ENCODE assay signal across 28 cellular contexts in the genomic region with DNA sequence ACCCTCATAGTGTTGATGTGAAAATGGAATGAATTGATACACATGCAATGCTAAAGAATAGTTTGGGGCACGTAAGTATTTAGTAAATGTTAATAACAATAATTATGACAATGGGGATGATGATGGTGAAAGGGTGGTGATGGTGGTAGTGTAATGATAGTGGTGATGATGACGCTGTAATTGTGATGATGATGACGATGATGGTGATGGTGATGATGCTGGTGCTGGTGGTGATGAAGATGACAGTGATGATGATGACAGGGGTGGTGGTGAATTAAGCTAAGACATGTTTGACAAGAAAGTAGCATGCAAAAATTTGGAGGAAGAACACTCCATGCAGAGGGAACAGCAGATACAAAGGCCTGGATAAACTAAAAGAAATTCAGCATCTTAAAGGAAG.
"Had no signal": no experiment of that assay in that cellular context is flagged by ENCODE, and none has a peak within 500 bp of the region (broad histone marks: within the 10 kb centered on the region; RNA-seq: fewer than 3 reads in every experiment).

No MANE protein-coding gene starts in this region.

- FAIRE-seq: small intestine, urothelium cell line had no signal

- H3K4me1 Mint-ChIP-seq: natural killer cell; nephron; neural progenitor cell; stimulated activated effector memory CD8-positive, alpha-beta T cell treated with anti-CD3 and anti-CD28 coated beads, Interleukin-12 subunit alpha, Interleukin-12 subunit beta, amount 100 ng/mL, for 72 hours; stimulated activated naive B cell treated with anti-CD40 and anti-IgM and Interleukin-4, amounts not matched to agents 10 μg/mL and 1 μg/mL and 100 μg/mL, for 72 hours had no signal

- H3K4me1 ChIP-seq: neural progenitor cell, psoas muscle, stomach, thyroid gland, tibial nerve, upper lobe of left lung, vagina had no signal

- H3K27ac Mint-ChIP-seq: natural killer cell; nephron; neural progenitor cell; progenitor cell of endocrine pancreas; stimulated activated effector memory CD8-positive, alpha-beta T cell treated with anti-CD3 and anti-CD28 coated beads, Interleukin-12 subunit alpha, Interleukin-12 subunit beta, amount 100 ng/mL, for 72 hours; stimulated activated naive B cell treated with anti-CD40 and anti-IgM and Interleukin-4, amounts not matched to agents 10 μg/mL and 1 μg/mL and 100 μg/mL, for 72 hours; stimulated activated naive CD8-positive, alpha-beta T cell treated with anti-CD3 and anti-CD28 coated beads, Interleukin-15, Interleukin-2, amounts not matched to agents 100 ng/mL and 50 ng/mL, for 24 hours had no signal

- H3K9ac ChIP-seq: neural progenitor cell, parathyroid adenoma had no signal

- H3K27me3 ChIP-seq: neural progenitor cell, ovary, stomach, thyroid gland, tibial nerve, upper lobe of left lung, vagina had no signal

- H3K36me3 ChIP-seq: neural progenitor cell, ovary, stomach, thoracic aorta, thyroid gland, tibial nerve, upper lobe of left lung, vagina had no signal

- H3K79me2 ChIP-seq: parathyroid adenoma had no signal

- H2AFZ ChIP-seq: neural progenitor cell, parathyroid adenoma had no signal

- H3K4me3 ChIP-seq: neural progenitor cell, ovary, psoas muscle, stomach, thoracic aorta, thyroid gland, tibial nerve, upper lobe of left lung, vagina had no signal

- H3K36me3 Mint-ChIP-seq: natural killer cell; neural progenitor cell; stimulated activated effector memory CD8-positive, alpha-beta T cell treated with anti-CD3 and anti-CD28 coated beads, Interleukin-12 subunit alpha, Interleukin-12 subunit beta, amount 100 ng/mL, for 72 hours; stimulated activated naive B cell treated with anti-CD40 and anti-IgM and Interleukin-4, amounts not matched to agents 10 μg/mL and 1 μg/mL and 100 μg/mL, for 72 hours had no signal

- H3K27me3 Mint-ChIP-seq: progenitor cell of endocrine pancreas; stimulated activated naive B cell treated with anti-CD40 and anti-IgM and Interleukin-4, amounts not matched to agents 10 μg/mL and 1 μg/mL and 100 μg/mL, for 72 hours; stimulated activated naive CD8-positive, alpha-beta T cell treated with anti-CD3 and anti-CD28 coated beads, Interleukin-15, Interleukin-2, amounts not matched to agents 100 ng/mL and 50 ng/mL, for 24 hours had no signal

- ATAC-seq: natural killer cell; psoas muscle; right cardiac atrium; sciatic nerve; stimulated activated effector memory CD8-positive, alpha-beta T cell treated with anti-CD3 and anti-CD28 coated beads, Interleukin-12 subunit alpha, Interleukin-12 subunit beta, amount 100 ng/mL, for 72 hours; stimulated activated naive B cell treated with anti-CD40 and anti-IgM and Interleukin-4, amounts not matched to agents 10 μg/mL and 1 μg/mL and 100 μg/mL, for 72 hours had no signal

- H3K4me2 ChIP-seq: neural progenitor cell had no signal

- H3K27ac ChIP-seq: neural progenitor cell, ovary, parathyroid adenoma, psoas muscle, stomach, thoracic aorta, thyroid gland, tibial nerve, upper lobe of left lung, vagina had no signal

- DNase-seq: natural killer cell; occipital lobe; ovary; posterior cingulate gyrus; psoas muscle; right cardiac atrium; small intestine; stimulated activated CD4-positive, alpha-beta T cell treated with anti-CD3 and anti-CD28 coated beads, Interleukin-15, amount 100 ng/mL, for 24 hours; stimulated activated CD4-positive, alpha-beta T cell treated with anti-CD3 and anti-CD28 coated beads, Interleukin-2, amount 100 ng/mL, for 24 hours; stimulated activated CD4-positive, alpha-beta T cell treated with anti-CD3 and anti-CD28 coated beads, Interleukin-2, amount 100 ng/mL, for 48 hours; stimulated activated CD4-positive, alpha-beta T cell treated with anti-CD3 and anti-CD28 coated beads, Interleukin-4, amount 100 ng/mL, for 24 hours; stimulated activated naive B cell treated with anti-CD40 and anti-IgM and Interleukin-4, amounts not matched to agents 10 μg/mL and 1 μg/mL and 100 μg/mL, for 72 hours; stimulated activated naive CD4-positive, alpha-beta T cell treated with Interleukin-2 at 50 U/mL for 16 hours; stomach; thyroid gland; trophoblast cell; upper lobe of left lung had no signal

- H3K4me3 Mint-ChIP-seq: natural killer cell; nephron; neural progenitor cell; stimulated activated effector memory CD8-positive, alpha-beta T cell treated with anti-CD3 and anti-CD28 coated beads, Interleukin-12 subunit alpha, Interleukin-12 subunit beta, amount 100 ng/mL, for 72 hours; stimulated activated naive B cell treated with anti-CD40 and anti-IgM and Interleukin-4, amounts not matched to agents 10 μg/mL and 1 μg/mL and 100 μg/mL, for 72 hours; stimulated activated naive CD8-positive, alpha-beta T cell treated with anti-CD3 and anti-CD28 coated beads, Interleukin-15, Interleukin-2, amounts not matched to agents 100 ng/mL and 50 ng/mL, for 24 hours had no signal

- H3K9me3 ChIP-seq: ovary, psoas muscle, thoracic aorta, thyroid gland, tibial nerve, upper lobe of left lung, vagina had no signal
